Comparison of ENCODE assay signal across 18 cellular contexts in the genomic region with DNA sequence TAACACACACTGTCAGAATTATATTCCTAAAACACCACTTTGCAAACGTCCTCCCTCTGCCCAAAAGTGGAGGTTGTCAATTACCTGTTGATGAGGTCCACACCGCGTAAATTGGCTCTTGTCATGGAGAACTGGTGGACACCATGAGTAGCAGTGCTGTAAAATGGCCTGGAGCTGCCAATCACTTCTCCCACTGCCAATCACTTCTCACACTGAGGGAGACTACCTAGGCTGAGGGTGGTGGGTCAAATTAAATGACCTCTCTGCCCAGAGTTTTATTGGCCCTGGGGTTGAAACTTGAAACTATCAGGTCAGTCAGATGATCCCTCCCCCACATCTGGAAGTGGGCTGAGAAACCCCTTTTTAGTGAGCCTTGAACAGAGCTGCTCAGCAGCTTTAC.
DNase-seq lines count a peak whose midpoint lies in the region; ATAC-seq, FAIRE-seq and TF ChIP-seq lines count a peak whose summit lies in the region.
"Had no signal": no experiment of that assay in that cellular context is flagged by ENCODE, and none has a peak within 500 bp of the region (broad histone marks: within the 10 kb centered on the region; RNA-seq: fewer than 3 reads in every experiment).

No MANE protein-coding gene starts in this region.

- H3K36me3 ChIP-seq in HepG2 (replicated peaks in 1 of 2; ENCODE audit: control insufficient read depth in 1 of 2, insufficient read depth in 2 of 2, low read length in 2 of 2) (no peaks in the 10 kb centered on the region), right lobe of liver (no peaks in the 10 kb centered on the region), K562 (ENCODE audit: control insufficient read depth, insufficient read depth, low read length) (no peaks in the 10 kb centered on the region), mesendoderm (ENCODE audit: control insufficient read depth, insufficient read depth, low read length) (no peaks in the 10 kb centered on the region)
- H3K36me3 ChIP-seq: BE2C had no signal

- peak overlapping the region; percentile 62 for H3K56ac ChIP-seq in mesendoderm (ENCODE audit: low read length)

- no peak overlapping the region for H2BK5ac ChIP-seq in mesendoderm (ENCODE audit: low read length)

- no peaks in the 10 kb centered on the region for H4K20me1 ChIP-seq in HepG2 (ENCODE audit: insufficient read depth, low read length)
- H4K20me1 ChIP-seq in K562 (replicated peaks; ENCODE audit: control insufficient read depth, insufficient read depth, low read length), result no peaks in the 10 kb centered on the region

- no peak overlapping the region for H2BK15ac ChIP-seq in mesendoderm (replicated peaks; ENCODE audit: low read depth)

- in situ Hi-C loops in HepG2 (cut with HindIII; ENCODE audit: extremely low pct_ligation_motif_present, low pct_unique_long_range_greater_than_20kb), result no loop called here
- in situ Hi-C loops in K562 (cut with MboI), result no loop called here

- POLR2A ChIA-PET in HepG2 (lab: Yijun Ruan, JAX) (interaction anchor here (1.1 to 2.2 kb wide), 3 partner anchors 13 to 90 kb away, joined by 3 to 8 read pairs (median 7); a partner anchor contains a TSS), K562 (lab: Yijun Ruan, JAX) (no interaction called here)

- TF ChIP-seq EP300 in HepG2 (IDR thresholded peaks at IDR 0.05; ENCODE audit: low read depth in 2 of 2, low read length in 2 of 2), result no peak
- no peak for TF ChIP-seq EP300 in HepG2 (CRISPR knock-in tag; IDR thresholded peaks at IDR 0.05; ENCODE audit: borderline replicate concordance)
- TF ChIP-seq EP300 in K562 (IDR thresholded peaks at IDR 0.05; ENCODE audit: low read length), result no peak

- no peaks in the 10 kb centered on the region for H3K79me2 ChIP-seq in HepG2 (ENCODE audit: insufficient read depth, low read length)
- H3K79me2 ChIP-seq in K562 (ENCODE audit: control insufficient read depth, insufficient read depth, low read length), result no peaks in the 10 kb centered on the region
- no peaks in the 10 kb centered on the region for H3K79me2 ChIP-seq in mesendoderm (ENCODE audit: control insufficient read depth, insufficient read depth, low read length)

- H2AK5ac ChIP-seq in mesendoderm (ENCODE audit: low read length), result no peak overlapping the region

- no peaks in the 10 kb centered on the region for H3K9me1 ChIP-seq in K562 (ENCODE audit: control insufficient read depth, insufficient read depth, low read length)

- FAIRE-seq in HepG2 (lab: Jason Lieb, UNC) (no peak), K562 (lab: Jason Lieb, UNC) (no peak)

- H3K79me1 ChIP-seq in mesendoderm (ENCODE audit: low read length), result no peaks in the 10 kb centered on the region

- H3K9me3 ChIP-seq in HepG2 (ENCODE audit: low read length) (no peaks in the 10 kb centered on the region), right lobe of liver (no peaks in the 10 kb centered on the region), K562 (replicated peaks; ENCODE audit: control insufficient read depth, insufficient read depth, low read depth, low read length) (no peaks in the 10 kb centered on the region)
- H3K9me3 ChIP-seq: BE2C had no signal

- intact Hi-C loops in HepG2 (cut with micrococcal nuclease; ENCODE audit: unreplicated experiment) (no loop called here), right lobe of liver (cut with DNase I) (no loop called here), K562 (cut with micrococcal nuclease) (no loop called here)

- no peak overlapping the region for H4K5ac ChIP-seq in mesendoderm (ENCODE audit: low read length)

- peaks cover 48% of the 10 kb centered on the region for H3K4me1 ChIP-seq in HepG2 (ENCODE audit: insufficient read depth, low read length)
- H3K4me1 ChIP-seq in right lobe of liver, result peaks cover 0 to 11% (median 0%) of the 10 kb centered on the region in 4 donors
- no peaks in the 10 kb centered on the region for H3K4me1 ChIP-seq in K562 (replicated peaks in 1 of 2; ENCODE audit: control insufficient read depth in 2 of 2, insufficient read depth in 2 of 2, low read length in 2 of 2)
- H3K4me1 ChIP-seq in mesendoderm (ENCODE audit: control insufficient read depth, low read depth, low read length), result peaks cover 24% of the 10 kb centered on the region
- H3K4me1 ChIP-seq: BE2C had no signal

- H2BK120ac ChIP-seq in mesendoderm (ENCODE audit: low read depth, low read length), result no peak overlapping the region

- peak overlapping the region; percentile 57 for H3K18ac ChIP-seq in mesendoderm (ENCODE audit: low read length)

- TF ChIP-seq POLR2A in HepG2 (IDR thresholded peaks at IDR 0.05; ENCODE audit: insufficient read depth in 1 of 2, low read depth in 2 of 2, low read length in 2 of 2), result no peak
- no peak for TF ChIP-seq POLR2A in right lobe of liver (IDR thresholded peaks at IDR 0.05)
- no peak for TF ChIP-seq POLR2A in K562 (conservative IDR thresholded peaks at IDR 0.05)

- TF ChIP-seq RAD21 in HepG2 (CRISPR knock-in tag; IDR thresholded peaks at IDR 0.05) (no peak), K562 (CRISPR knock-in tag; conservative IDR thresholded peaks at IDR 0.05 in 1 of 2, IDR thresholded peaks at IDR 0.05 in 1 of 2) (no peak)

- H3K9ac ChIP-seq in HepG2 (ENCODE audit: insufficient read depth, low read depth, low read length), result no peak overlapping the region
- H3K9ac ChIP-seq in K562 (ENCODE audit: insufficient read depth in 1 of 2, low read depth in 2 of 2, low read length in 2 of 2), result no peak overlapping the region
- peak overlapping the region; percentile 9 for H3K9ac ChIP-seq in mesendoderm (ENCODE audit: low read length)
- H3K9ac ChIP-seq: KMS-11 had no signal

- H3K23ac ChIP-seq in mesendoderm (ENCODE audit: low read length), result no peak overlapping the region

- WGBS in HepG2 (ENCODE audit: low lambda C conversion rate), result 89% methylated on average over 3 of the region's 3 CpGs
- 79% methylated on average over 3 of the region's 3 CpGs for whole genome bisulfite sequencing in right lobe of liver (ENCODE audit: insufficient coverage, low coverage, low lambda C conversion rate, missing lambda C conversion rate)
- WGBS in K562 (ENCODE audit: insufficient coverage, low coverage, missing lambda C conversion rate), result 3% methylated on average over 3 of the region's 3 CpGs
- WGBS in mesendoderm (ENCODE audit: extremely low coverage, insufficient coverage, low lambda C conversion rate), result no CpG with 5 or more reads among the region's 3 CpGs

- H2AFZ ChIP-seq in HepG2 (ENCODE audit: low read length), result no peak overlapping the region
- no peak overlapping the region for H2AFZ ChIP-seq in K562 (ENCODE audit: low read depth, low read length)

- no peak overlapping the region for H3K4me2 ChIP-seq in HepG2 (ENCODE audit: low read depth, low read length)
- H3K4me2 ChIP-seq in K562 (ENCODE audit: insufficient read depth, low read length), result no peak overlapping the region
- no peak overlapping the region for H3K4me2 ChIP-seq in mesendoderm (ENCODE audit: low read length)
- H3K4me2 ChIP-seq: KMS-11 had no signal

- H3K4me3 ChIP-seq in HepG2 (replicated peaks in 1 of 3; ENCODE audit: insufficient read depth in 1 of 3, low read depth in 2 of 3, low read length in 3 of 3), result no peak overlapping the region
- no peak overlapping the region for H3K4me3 ChIP-seq in right lobe of liver
- no peak overlapping the region for H3K4me3 ChIP-seq in K562
- no peak overlapping the region for H3K4me3 ChIP-seq in mesendoderm (ENCODE audit: low read length)

- no peak overlapping the region for H4K8ac ChIP-seq in mesendoderm (ENCODE audit: low read depth, low read length)

- ATAC-seq in HepG2 (no peak), right lobe of liver (no peak), K562 (no peak), GM19328 (IDR thresholded peaks at IDR 0.05; ENCODE audit: unreplicated experiment) (no peak)
- ATAC-seq: Right ventricle myocardium inferior had no signal

- no peak for TF ChIP-seq CTCF in HepG2 (CRISPR knock-in tag; IDR thresholded peaks at IDR 0.05)
- no peak for TF ChIP-seq CTCF in right lobe of liver (IDR thresholded peaks at IDR 0.05)
- TF ChIP-seq CTCF in K562 (IDR thresholded peaks at IDR 0.05 in 2 of 3, conservative IDR thresholded peaks at IDR 0.05 in 1 of 3; ENCODE audit: insufficient read depth in 2 of 3, low read depth in 1 of 3, low read length in 3 of 3), result no peak

- BruUV-seq in HepG2 (replicated peaks; lab: Mats Ljungman, UMichigan), result no TSS peak
- no TSS peak for BruUV-seq in K562 (replicated peaks; lab: Mats Ljungman, UMichigan)

- no peak overlapping the region for H3K4ac ChIP-seq in mesendoderm (ENCODE audit: low read depth, low read length)

- CTCF ChIA-PET in HepG2 (lab: Yijun Ruan, JAX; ENCODE audit: low intra/inter-chr PET ratio, low total read pairs), result no interaction called here
- CTCF ChIA-PET in K562 (lab: Yijun Ruan, JAX; ENCODE audit: low intra/inter-chr PET ratio), result no interaction called here

- H3K27ac ChIP-seq in HepG2 (ENCODE audit: extremely low read length, insufficient read depth, low read length) (no peak overlapping the region), right lobe of liver (no peak overlapping the region), K562 (ENCODE audit: extremely low read depth, low read depth, low read length) (no peak overlapping the region), mesendoderm (ENCODE audit: low read depth, low read length) (no peak overlapping the region)
- H3K27ac ChIP-seq: KMS-11 had no signal

- H3K27me3 ChIP-seq in HepG2 (ENCODE audit: control insufficient read depth in 1 of 2, insufficient read depth in 2 of 2, low read length in 2 of 2), result no peaks in the 10 kb centered on the region
- no peaks in the 10 kb centered on the region for H3K27me3 ChIP-seq in right lobe of liver
- peaks cover 0 to 16% of the 10 kb centered on the region in 2 experiments; a peak in 1 of 5 replicates for H3K27me3 ChIP-seq in K562 (ENCODE audit: control insufficient read depth in 2 of 2, insufficient read depth in 2 of 2, low read length in 2 of 2)
- H3K27me3 ChIP-seq in mesendoderm (ENCODE audit: insufficient read depth, low read length, poor library complexity), result no peaks in the 10 kb centered on the region
- H3K27me3 ChIP-seq: BE2C had no signal

- no peak for DNase-seq in HepG2 (ENCODE audit: low spot score)
- DNase-seq in right lobe of liver, result no peak
- DNase-seq in K562 (ENCODE audit: extremely low read depth in 1 of 4, low spot score in 3 of 4), result no peak
- no peak for DNase-seq in mesendoderm
- DNase-seq in GM19240 (ENCODE audit: insufficient read length, low spot score), result no peak
- no peak for DNase-seq in C1 segment of cervical spinal cord (lab: John Stamatoyannopoulos, UW)
- no peak for DNase-seq in activated naive CD4-positive, alpha-beta T cell (lab: John Stamatoyannopoulos, UW)
- DNase-seq: 8988T; BE2C; CD4-positive, alpha-beta memory T cell; HCEC 1CT; NCI-H1048; NCI-H1436 treated with DMSO at 0.1 percent for 48 hours; NCI-H2029 treated with DMSO at 0.1 percent for 48 hours; NCI-H774 had no signal

TF ChIP-seq in HepG2, 621 proteins besides CTCF, POLR2A, EP300 and RAD21 (continues in another document):
- TF ChIP-seq KMT2B (CRISPR knock-in tag; IDR thresholded peaks at IDR 0.05) (no peak), REL (CRISPR knock-in tag; conservative IDR thresholded peaks at IDR 0.05) (0 out of 2 replicates have a peak, but pooled peaks have one; percentile 35), ZKSCAN5 (CRISPR knock-in tag; IDR thresholded peaks at IDR 0.05) (no peak)

TF ChIP-seq in K562, 482 proteins besides CTCF, POLR2A, EP300 and RAD21 (continues in another document):
- no peak for TF ChIP-seq PTTG1 (tag; IDR thresholded peaks at IDR 0.05; ENCODE audit: low read depth)
